ENCODE assay signal across 20 cellular contexts in the genomic region with DNA sequence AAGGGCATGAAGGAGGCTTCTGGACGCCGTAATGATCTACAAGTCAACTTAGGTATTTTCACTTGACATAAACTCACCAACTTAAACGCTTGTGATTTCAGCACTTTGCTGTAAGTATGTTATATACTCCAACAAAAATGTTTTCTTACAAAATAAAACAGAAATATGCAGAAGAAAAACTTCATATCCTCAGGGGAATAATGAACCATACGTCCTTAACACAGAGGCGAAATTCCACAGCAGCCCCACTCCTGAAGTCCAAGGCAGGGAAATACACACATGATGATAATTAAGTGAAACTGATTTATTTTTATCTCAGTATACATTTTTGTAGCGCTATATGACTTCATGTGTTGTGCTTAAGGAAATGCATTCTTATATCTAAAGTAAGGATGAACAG.
"Had no signal": no experiment of that assay in that cellular context is flagged by ENCODE, and none has a peak within 500 bp of the region (broad histone marks: within the 10 kb centered on the region; RNA-seq: fewer than 3 reads in every experiment).

No MANE protein-coding gene starts in this region.

- H3K27me3 ChIP-seq: esophagus squamous epithelium, gastrocnemius medialis, heart right ventricle, pancreas, right lobe of liver, stomach, transverse colon had no signal

- H3K4me3 ChIP-seq: esophagus squamous epithelium, gastrocnemius medialis, heart right ventricle, pancreas, prostate gland, right lobe of liver, skin epidermis, stomach, thoracic aorta, transverse colon had no signal

- ATAC-seq: gastrocnemius medialis; heart right ventricle; left lobe of liver; naive thymus-derived CD8-positive, alpha-beta T cell; pancreas; right lobe of liver had no signal

- H3K27ac ChIP-seq: esophagus squamous epithelium, gastrocnemius medialis, heart right ventricle, pancreas, prostate gland, right lobe of liver, skin epidermis, stomach, thoracic aorta, transverse colon had no signal

- DNase-seq: central memory CD4-positive, alpha-beta T cell; esophagus squamous epithelium; gastrocnemius medialis; heart right ventricle; islet precursor cell; mammary epithelial cell; naive thymus-derived CD8-positive, alpha-beta T cell; pancreas; right lobe of liver; stimulated activated CD4-positive, alpha-beta T cell treated with anti-CD3 and anti-CD28 coated beads, Interleukin-12 subunit alpha, Interleukin-12 subunit beta, amount 100 ng/mL, for 4 hours; stimulated activated naive CD4-positive, alpha-beta T cell; stomach; substantia nigra; transverse colon had no signal

- H3K27ac Mint-ChIP-seq: dendritic cell treated with granulocyte-macrophage colony-stimulating factor and Interleukin-4, amounts not matched to agents 40 ng/mL and 50 ng/mL, for 4 days; naive thymus-derived CD8-positive, alpha-beta T cell had no signal

- H3K4me1 ChIP-seq: esophagus squamous epithelium, gastrocnemius medialis, heart right ventricle, pancreas, prostate gland, right lobe of liver, stomach, transverse colon had no signal

- H3K36me3 ChIP-seq: esophagus squamous epithelium, gastrocnemius medialis, heart right ventricle, pancreas, prostate gland, right lobe of liver, stomach, thoracic aorta, transverse colon had no signal

- H3K9me3 ChIP-seq: esophagus squamous epithelium, gastrocnemius medialis, heart right ventricle, pancreas, prostate gland, right lobe of liver, stomach, thoracic aorta, transverse colon had no signal

- H3K4me1 Mint-ChIP-seq: naive thymus-derived CD8-positive, alpha-beta T cell; neural crest cell had no signal

- H3K27me3 Mint-ChIP-seq: dendritic cell treated with granulocyte-macrophage colony-stimulating factor and Interleukin-4, amounts not matched to agents 40 ng/mL and 50 ng/mL, for 4 days; naive thymus-derived CD8-positive, alpha-beta T cell had no signal

- H3K36me3 Mint-ChIP-seq: naive thymus-derived CD8-positive, alpha-beta T cell had no signal

- H3K4me3 Mint-ChIP-seq: dendritic cell treated with granulocyte-macrophage colony-stimulating factor and Interleukin-4, amounts not matched to agents 40 ng/mL and 50 ng/mL, for 4 days; naive thymus-derived CD8-positive, alpha-beta T cell; neural crest cell had no signal

- H3K9me3 Mint-ChIP-seq: dendritic cell treated with granulocyte-macrophage colony-stimulating factor and Interleukin-4, amounts not matched to agents 40 ng/mL and 50 ng/mL, for 4 days; naive thymus-derived CD8-positive, alpha-beta T cell; neural crest cell had no signal
